ENCODE assay signal across 1 cellular context in genomic region chr4:125060376-125060775, GRCh38.
TF ChIP-seq lines count a peak whose summit lies in the region.

No MANE protein-coding gene starts in this region.

TF ChIP-seq in GM23338, 12 proteins besides CTCF, POLR2A, EP300 and RAD21 (continued from another document):
- no peak for TF ChIP-seq ZNF462 (CRISPR knock-in tag; IDR thresholded peaks at IDR 0.05)
- TF ChIP-seq ETS1 (IDR thresholded peaks at IDR 0.05): no peak
- no peak for TF ChIP-seq POLR2AphosphoS5 (IDR thresholded peaks at IDR 0.05; ENCODE audit: low read depth)
- TF ChIP-seq EZH2phosphoT487 (IDR thresholded peaks at IDR 0.05; ENCODE audit: unreplicated experiment): no peak
- no peak for TF ChIP-seq CREB1 (CRISPR knock-in tag; IDR thresholded peaks at IDR 0.05; ENCODE audit: low read depth)
